In the genomic region with DNA sequence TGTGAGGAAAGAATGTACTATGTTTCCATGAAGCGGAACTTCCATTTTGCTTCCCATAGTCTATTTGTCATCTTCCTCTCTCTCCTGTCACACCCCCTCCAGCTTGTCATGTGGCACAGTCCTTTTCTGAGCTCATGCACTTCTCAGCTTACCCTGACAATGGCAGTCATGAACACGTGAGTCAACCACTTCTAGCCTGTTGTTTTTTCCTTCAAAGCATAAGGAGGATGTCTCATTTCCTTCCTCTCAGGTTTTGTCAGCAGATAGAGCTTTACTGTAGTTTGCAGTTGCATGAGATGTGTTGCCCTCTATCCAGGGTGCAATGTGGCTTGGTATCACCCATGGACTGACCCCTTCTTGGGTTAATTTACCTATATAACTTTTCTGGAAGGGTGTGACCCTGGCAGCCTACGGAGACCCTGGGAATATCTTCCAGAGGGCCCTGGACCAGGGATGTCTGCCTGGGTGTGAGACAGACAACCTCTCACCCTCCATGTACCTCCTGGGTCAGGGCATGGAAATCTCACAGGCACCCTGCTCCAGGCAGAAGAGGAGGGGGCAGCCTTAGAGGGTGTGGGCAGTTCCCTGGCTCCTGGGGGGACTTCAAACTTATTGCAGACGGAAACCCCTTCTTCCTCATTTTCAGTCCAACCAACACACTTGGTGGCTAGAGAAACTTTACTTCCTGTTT, we compare ENCODE assay signal across 9 cellular contexts. TPM values are rescaled to one million over a fixed set of nuclear protein-coding genes. Genes with fewer than 3 reads are reported as not detected.
DNase-seq lines count a peak whose midpoint lies in the region; ATAC-seq and TF ChIP-seq lines count a peak whose summit lies in the region.
"Had no signal": no experiment of that assay in that cellular context is flagged by ENCODE, and none has a peak within 500 bp of the region (broad histone marks: within the 10 kb centered on the region; RNA-seq: fewer than 3 reads in every experiment).

No MANE protein-coding gene starts in this region.

- CTCF ChIA-PET in activated CD8-positive, alpha-beta T cell treated with anti-CD3 and anti-CD28 coated beads for 36 hours (lab: Charles Lee): interaction anchor here (0.7 to 3.1 kb wide), 21 partner anchors 8 to 916 kb away, joined by 3 to 31 read pairs (median 5); a partner anchor contains a TSS

- H3K27me3 Mint-ChIP-seq in activated CD8-positive, alpha-beta T cell treated with anti-CD3 and anti-CD28 coated beads for 36 hours: no peaks in the 10 kb centered on the region

- H3K4me3 Mint-ChIP-seq in activated CD8-positive, alpha-beta T cell treated with anti-CD3 and anti-CD28 coated beads for 36 hours: peak overlapping the region; percentile 66

- no peaks in the 10 kb centered on the region for H3K9me3 Mint-ChIP-seq in activated CD8-positive, alpha-beta T cell treated with anti-CD3 and anti-CD28 coated beads for 36 hours
- H3K9me3 Mint-ChIP-seq: neural crest cell had no signal

- peak overlapping the region; percentile 97 for H3K27ac Mint-ChIP-seq in activated CD8-positive, alpha-beta T cell treated with anti-CD3 and anti-CD28 coated beads for 36 hours

- ATAC-seq in GM21619 (IDR thresholded peaks at IDR 0.05; ENCODE audit: unreplicated experiment) (peak; percentile 33), GM18867 (IDR thresholded peaks at IDR 0.05; ENCODE audit: unreplicated experiment) (no peak), HG03457 (IDR thresholded peaks at IDR 0.05; ENCODE audit: unreplicated experiment) (no peak)
- ATAC-seq in activated CD8-positive, alpha-beta T cell treated with anti-CD3 and anti-CD28 coated beads for 36 hours: peak; percentile 69

- intact Hi-C loops in activated CD8-positive, alpha-beta T cell treated with anti-CD3 and anti-CD28 coated beads for 36 hours (cut with micrococcal nuclease): loop anchor here (5.0 to 10.0 kb wide), 3 partner anchors 167 to 685 kb away; a partner anchor contains a TSS

- POLR2A ChIA-PET in activated CD8-positive, alpha-beta T cell treated with anti-CD3 and anti-CD28 coated beads for 36 hours (lab: Charles Lee): interaction anchor here (0.6 to 2.8 kb wide), 10 partner anchors 9 to 690 kb away, joined by 3 to 22 read pairs (median 3); a partner anchor contains a TSS

- no peak for TF ChIP-seq CTCF in activated CD8-positive, alpha-beta T cell treated with anti-CD3 and anti-CD28 coated beads for 36 hours (IDR thresholded peaks at IDR 0.05)

- H3K36me3 Mint-ChIP-seq in activated CD8-positive, alpha-beta T cell treated with anti-CD3 and anti-CD28 coated beads for 36 hours (ENCODE audit: low read depth): peaks cover 6% of the 10 kb centered on the region

- H3K4me1 Mint-ChIP-seq in activated CD8-positive, alpha-beta T cell treated with anti-CD3 and anti-CD28 coated beads for 36 hours (ENCODE audit: low read depth): peaks cover 51% of the 10 kb centered on the region

- peak; percentile 96 for DNase-seq in CD1c-positive myeloid dendritic cell (ENCODE audit: extremely low spot score)
- DNase-seq in NCI-H510A (lab: John Stamatoyannopoulos, UW): peak; percentile 23
- peak; percentile 86 for DNase-seq in activated CD8-positive, alpha-beta T cell treated with anti-CD3 and anti-CD28 coated beads for 36 hours
- DNase-seq in fibroblast of gingiva (ENCODE audit: low read depth): peak; percentile 59
- DNase-seq in nucleus accumbens (lab: John Stamatoyannopoulos, UW): peak in 32 of 56 donors; percentile 12 to 76 (median 30)

RNA-seq across cellular contexts. Expression of a gene that starts 4.0 kb away (rescaled TPM):
- 10 to 100 TPM; 67.7 to 70.2 TPM for total RNA-seq in activated CD8-positive, alpha-beta T cell treated with anti-CD3 and anti-CD28 coated beads for 36 hours

Comparison
In these comparisons a context has a peak if more than half of its experiments do, and no peak if none do; other contexts are left out.
1. DNase-seq: peak in every context shown above with its lines; median percentile 96 in CD1c-positive myeloid dendritic cell; 86 in activated CD8-positive, alpha-beta T cell treated with anti-CD3 and anti-CD28 coated beads for 36 hours; 59 in fibroblast of gingiva; 30 in nucleus accumbens; 23 in NCI-H510A.
2. ATAC-seq: peak in GM21619 (single experiment) and activated CD8-positive, alpha-beta T cell treated with anti-CD3 and anti-CD28 coated beads for 36 hours (single experiment); none in GM18867 (single experiment) and HG03457 (single experiment).